ENCODE assay signal across 8 cellular contexts in the genomic region with DNA sequence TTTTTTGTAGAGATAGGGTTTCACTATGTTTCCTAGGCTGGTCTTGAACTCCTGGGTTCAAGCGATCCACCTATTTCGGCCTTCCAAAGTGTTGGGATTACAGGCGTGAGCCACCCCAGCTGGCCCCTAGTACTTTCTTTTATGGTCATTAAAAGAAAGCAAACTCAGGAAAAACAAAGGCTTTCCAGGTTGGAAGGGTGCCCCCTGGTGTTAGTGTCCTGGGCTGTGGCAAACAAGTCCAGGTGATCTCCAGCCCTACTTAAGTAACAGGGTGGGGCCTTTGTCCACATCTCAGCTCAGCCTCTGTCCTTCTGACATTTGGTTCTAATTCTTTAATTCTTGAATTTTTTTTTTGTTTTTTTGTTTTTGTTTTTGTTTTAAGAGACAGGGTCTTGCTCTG. TPM values are rescaled to one million over a fixed set of nuclear protein-coding genes. Genes with fewer than 3 reads are reported as not detected.
DNase-seq lines count a peak whose midpoint lies in the region; ATAC-seq and TF ChIP-seq lines count a peak whose summit lies in the region.

No MANE protein-coding gene starts in this region.

- TF ChIP-seq CTCF in parathyroid adenoma (IDR thresholded peaks at IDR 0.05) = peak; percentile 43

- no peak overlapping the region for H2AFZ ChIP-seq in parathyroid adenoma

- no peak for ATAC-seq in GM18858 (IDR thresholded peaks at IDR 0.05; ENCODE audit: unreplicated experiment)

- H3K27ac ChIP-seq in parathyroid adenoma = no peak overlapping the region

- no peak overlapping the region for H3K9ac ChIP-seq in parathyroid adenoma

- no peaks in the 10 kb centered on the region for H3K9me3 ChIP-seq in parathyroid adenoma (ENCODE audit: control insufficient read depth, low read length)

- H3K79me2 ChIP-seq in parathyroid adenoma = no peaks in the 10 kb centered on the region

- H3K4me1 ChIP-seq in parathyroid adenoma = peaks cover 6% of the 10 kb centered on the region

- H3K4me3 ChIP-seq in parathyroid adenoma (ENCODE audit: low read depth, low read length) = no peak overlapping the region

- H3K36me3 ChIP-seq in parathyroid adenoma (ENCODE audit: control insufficient read depth, insufficient read depth, low read length) = no peaks in the 10 kb centered on the region

- no peak overlapping the region for H3K4me2 ChIP-seq in parathyroid adenoma (ENCODE audit: low read length)

- H3K27me3 ChIP-seq in parathyroid adenoma (ENCODE audit: control insufficient read depth, insufficient read depth, low read length) = no peaks in the 10 kb centered on the region

- DNase-seq in stimulated activated CD4-positive, alpha-beta T cell treated with anti-CD3 and anti-CD28 coated beads, Interleukin-12 subunit alpha, Interleukin-12 subunit beta, amount 100 ng/mL, for 4 hours = peak; percentile 32
- DNase-seq in stimulated activated CD4-positive, alpha-beta T cell treated with anti-CD3 and anti-CD28 coated beads, Interleukin-2, amount 100 ng/mL, for 48 hours = no peak
- peak; percentile 23 for DNase-seq in RPMI7951 (ENCODE audit: low read depth)
- peak; percentile 80 for DNase-seq in dermis blood vessel endothelial cell
- DNase-seq in hepatic stellate cell (ENCODE audit: low spot score) = no peak
- DNase-seq in mesenteric fat pad (ENCODE audit: low spot score) = no peak

RNA-seq across cellular contexts. Expression of a gene that starts 6.9 kb away (rescaled TPM):
- total RNA-seq in RPMI7951 (2014; rRNA removed; shearing (Covaris generic)) = 2.3 and 2.8 TPM in 2 replicates
- total RNA-seq in dermis blood vessel endothelial cell = 375 and 706 TPM in 2 replicates
- total RNA-seq in mesenteric fat pad = 1,107 TPM

RNA-seq across cellular contexts. Expression of a gene that starts 32.5 kb away (rescaled TPM):
- total RNA-seq in RPMI7951 (2014; rRNA removed; shearing (Covaris generic)) = 303 and 315 TPM in 2 replicates
- total RNA-seq in dermis blood vessel endothelial cell = 39.3 and 152 TPM in 2 replicates
- total RNA-seq in mesenteric fat pad = 0.48 TPM

RNA-seq across cellular contexts. Expression of a gene that starts 51.2 kb away (rescaled TPM):
- total RNA-seq in RPMI7951 (2014; rRNA removed; shearing (Covaris generic)) = not detected in 2 replicates
- total RNA-seq in dermis blood vessel endothelial cell = not detected in 2 replicates
- 0.16 TPM for total RNA-seq in mesenteric fat pad

Comparison
In these comparisons a context has a peak if more than half of its experiments do, and no peak if none do; other contexts are left out.
1. DNase-seq: peak in stimulated activated CD4-positive, alpha-beta T cell treated with anti-CD3 and anti-CD28 coated beads, Interleukin-12 subunit alpha, Interleukin-12 subunit beta, amount 100 ng/mL, for 4 hours (single experiment), RPMI7951 (single experiment) and dermis blood vessel endothelial cell (single experiment); none in stimulated activated CD4-positive, alpha-beta T cell treated with anti-CD3 and anti-CD28 coated beads, Interleukin-2, amount 100 ng/mL, for 48 hours (0 of 2), hepatic stellate cell (single experiment) and mesenteric fat pad (single experiment).
2. RNA of a gene that starts 6.9 kb away (total RNA-seq): 1,107 TPM in mesenteric fat pad (single experiment) and 375 to 706 TPM in dermis blood vessel endothelial cell; 2.3 to 2.8 TPM in RPMI7951; every median in the first group is over 10 times any median in the second.
3. RNA of a gene that starts 32.5 kb away (total RNA-seq): 303 to 315 TPM in RPMI7951 and 39.3 to 152 TPM in dermis blood vessel endothelial cell; 0.48 TPM in mesenteric fat pad (single experiment); every median in the first group is over 10 times any median in the second.